Comparison of ENCODE assay signal across 22 cellular contexts in genomic region chr15:76752549-76752948, GRCh38.
DNase-seq lines count a peak whose midpoint lies in the region; ATAC-seq lines count a peak whose summit lies in the region.
"Had no signal": no experiment of that assay in that cellular context is flagged by ENCODE, and none has a peak within 500 bp of the region (broad histone marks: within the 10 kb centered on the region; RNA-seq: fewer than 3 reads in every experiment).

No MANE protein-coding gene starts in this region.

- POLR2A ChIA-PET in activated CD4-positive, alpha-beta T cell treated with anti-CD3 and anti-CD28 coated beads for 36 hours (lab: Charles Lee) = interaction anchor here (0.5 kb wide), 1 partner anchor 252 kb away, joined by 4 read pairs; no protein-coding TSS in a partner anchor

- peak; percentile 96 for ATAC-seq in activated CD4-positive, alpha-beta T cell treated with anti-CD3 and anti-CD28 coated beads for 36 hours
- ATAC-seq in activated T-helper 17 cell treated with anti-CD3 and anti-CD28 coated beads, Interleukin-2, amount 50 U/mL, for 72 hours (replicated peaks) = peak; percentile 97
- peak; percentile 96 for ATAC-seq in stimulated activated naive CD8-positive, alpha-beta T cell treated with anti-CD3 and anti-CD28 coated beads, Interleukin-15, Interleukin-2, amounts not matched to agents 100 U/mL and 50 U/mL, for 24 hours
- ATAC-seq: gastrocnemius medialis, psoas muscle had no signal

- peak; percentile 58 for DNase-seq in activated CD4-positive, alpha-beta T cell treated with anti-CD3 and anti-CD28 coated beads for 36 hours
- DNase-seq in activated CD4-positive, alpha-beta T cell treated with anti-CD3 and anti-CD28 coated beads, Interleukin-2, amount 50 U/mL, for 1 hour = no peak
- DNase-seq in stimulated activated CD4-positive, alpha-beta T cell treated with anti-CD3 and anti-CD28 coated beads, Interleukin-15, amount 100 ng/mL, for 24 hours = peak; percentile 52
- no peak for DNase-seq in stimulated activated CD4-positive, alpha-beta T cell treated with anti-CD3 and anti-CD28 coated beads, Interleukin-4, amount 100 ng/mL, for 4 hours
- no peak for DNase-seq in stimulated activated naive CD8-positive, alpha-beta T cell treated with anti-CD3 and anti-CD28 coated beads, Interleukin-15, Interleukin-2, amounts not matched to agents 100 U/mL and 50 U/mL, for 24 hours
- DNase-seq in head of caudate nucleus (no peak), DMS 273 (lab: John Stamatoyannopoulos, UW; ENCODE audit: unreplicated experiment) (no peak)
- DNase-seq: activated naive CD8-positive, alpha-beta T cell treated with anti-CD3 and anti-CD28 coated beads, Interleukin-2, amount 10 ng/mL, durations not matched to agents 7 days and 5 days; DMS79 treated with DMSO at 0.1 percent for 48 hours; gastrocnemius medialis; IMR-90; kidney glomerular epithelial cell; MV-4-11; NCI-H146; nucleus accumbens; psoas muscle; sigmoid colon; T1000; tibial artery had no signal

- peaks cover 12% of the 10 kb centered on the region for H3K36me3 Mint-ChIP-seq in activated CD4-positive, alpha-beta T cell treated with anti-CD3 and anti-CD28 coated beads for 36 hours (ENCODE audit: low read depth)
- H3K36me3 Mint-ChIP-seq in activated T-helper 17 cell treated with anti-CD3 and anti-CD28 coated beads, Interleukin-2, amount 50 U/mL, for 72 hours (ENCODE audit: low read depth) = peaks cover 56% of the 10 kb centered on the region

- intact Hi-C loops in activated CD4-positive, alpha-beta T cell treated with anti-CD3 and anti-CD28 coated beads for 36 hours (cut with DNase I, micrococcal nuclease) = loop anchor here (1.0 to 10.0 kb wide), 4 partner anchors 98 to 177 kb away; no protein-coding TSS in a partner anchor
- intact Hi-C loops in head of caudate nucleus (cut with DNase I) = no loop called here

- no peak overlapping the region for H3K4me3 Mint-ChIP-seq in activated CD4-positive, alpha-beta T cell treated with anti-CD3 and anti-CD28 coated beads for 36 hours
- H3K4me3 Mint-ChIP-seq in activated T-helper 17 cell treated with anti-CD3 and anti-CD28 coated beads, Interleukin-2, amount 50 U/mL, for 72 hours = no peak overlapping the region
- H3K4me3 Mint-ChIP-seq: activated naive CD8-positive, alpha-beta T cell treated with anti-CD3 and anti-CD28 coated beads, Interleukin-2, amount 10 ng/mL, durations not matched to agents 7 days and 5 days; activated T-helper 1 cell treated with anti-CD3 and anti-CD28 coated beads, Interleukin-12 subunit alpha, Interleukin-12 subunit beta, Interleukin-2, Interleukin-4 antibody, amounts not matched to agents 30 ng/mL and 10 ng/mL and 1 ng/mL, durations not matched to agents 14 hours and 24 hours and 36 hours; mesothelial cell of epicardium had no signal

- no peaks in the 10 kb centered on the region for H3K27me3 Mint-ChIP-seq in activated CD4-positive, alpha-beta T cell treated with anti-CD3 and anti-CD28 coated beads for 36 hours
- H3K27me3 Mint-ChIP-seq in activated T-helper 17 cell treated with anti-CD3 and anti-CD28 coated beads, Interleukin-2, amount 50 U/mL, for 72 hours = no peaks in the 10 kb centered on the region
- H3K27me3 Mint-ChIP-seq: activated naive CD8-positive, alpha-beta T cell treated with anti-CD3 and anti-CD28 coated beads, Interleukin-2, amount 10 ng/mL, durations not matched to agents 7 days and 5 days had no signal

- peaks cover 16% of the 10 kb centered on the region for H3K4me1 Mint-ChIP-seq in activated CD4-positive, alpha-beta T cell treated with anti-CD3 and anti-CD28 coated beads for 36 hours
- peaks cover 10% of the 10 kb centered on the region for H3K4me1 Mint-ChIP-seq in activated T-helper 17 cell treated with anti-CD3 and anti-CD28 coated beads, Interleukin-2, amount 50 U/mL, for 72 hours
- H3K4me1 Mint-ChIP-seq: activated naive CD8-positive, alpha-beta T cell treated with anti-CD3 and anti-CD28 coated beads, Interleukin-2, amount 10 ng/mL, durations not matched to agents 7 days and 5 days; mesothelial cell of epicardium had no signal

- no peaks in the 10 kb centered on the region for H3K9me3 Mint-ChIP-seq in activated CD4-positive, alpha-beta T cell treated with anti-CD3 and anti-CD28 coated beads for 36 hours (ENCODE audit: low read depth)
- H3K9me3 Mint-ChIP-seq in activated T-helper 17 cell treated with anti-CD3 and anti-CD28 coated beads, Interleukin-2, amount 50 U/mL, for 72 hours = no peaks in the 10 kb centered on the region
- H3K9me3 Mint-ChIP-seq: activated T-helper 1 cell treated with anti-CD3 and anti-CD28 coated beads, Interleukin-12 subunit alpha, Interleukin-12 subunit beta, Interleukin-2, Interleukin-4 antibody, amounts not matched to agents 30 ng/mL and 10 ng/mL and 1 ng/mL, durations not matched to agents 14 hours and 24 hours and 36 hours had no signal

- no peak overlapping the region for H3K27ac Mint-ChIP-seq in activated CD4-positive, alpha-beta T cell treated with anti-CD3 and anti-CD28 coated beads for 36 hours
- H3K27ac Mint-ChIP-seq in activated T-helper 17 cell treated with anti-CD3 and anti-CD28 coated beads, Interleukin-2, amount 50 U/mL, for 72 hours = peak overlapping the region; percentile 2
- H3K27ac Mint-ChIP-seq: activated naive CD8-positive, alpha-beta T cell treated with anti-CD3 and anti-CD28 coated beads, Interleukin-2, amount 10 ng/mL, durations not matched to agents 7 days and 5 days; activated T-helper 1 cell treated with anti-CD3 and anti-CD28 coated beads, Interleukin-12 subunit alpha, Interleukin-12 subunit beta, Interleukin-2, Interleukin-4 antibody, amounts not matched to agents 30 ng/mL and 10 ng/mL and 1 ng/mL, durations not matched to agents 14 hours and 24 hours and 36 hours; mesothelial cell of epicardium had no signal

- CTCF ChIA-PET in activated CD4-positive, alpha-beta T cell treated with anti-CD3 and anti-CD28 coated beads for 36 hours (lab: Charles Lee) = no interaction called here

Comparison
In these comparisons a context has a peak if more than half of its experiments do, and no peak if none do; other contexts are left out.
1. DNase-seq: peak in activated CD4-positive, alpha-beta T cell treated with anti-CD3 and anti-CD28 coated beads for 36 hours (single experiment) and stimulated activated CD4-positive, alpha-beta T cell treated with anti-CD3 and anti-CD28 coated beads, Interleukin-15, amount 100 ng/mL, for 24 hours (single experiment); none in activated CD4-positive, alpha-beta T cell treated with anti-CD3 and anti-CD28 coated beads, Interleukin-2, amount 50 U/mL, for 1 hour (single experiment), stimulated activated CD4-positive, alpha-beta T cell treated with anti-CD3 and anti-CD28 coated beads, Interleukin-4, amount 100 ng/mL, for 4 hours (0 of 2), stimulated activated naive CD8-positive, alpha-beta T cell treated with anti-CD3 and anti-CD28 coated beads, Interleukin-15, Interleukin-2, amounts not matched to agents 100 U/mL and 50 U/mL, for 24 hours (single experiment), head of caudate nucleus (0 of 42) and DMS 273 (single experiment).
2. Peak in every context shown above with its lines, with median percentiles within 50 percentile points of each other: ATAC-seq.